ENCODE assay signal across 18 cellular contexts in genomic region chr18:43486462-43486861, GRCh38.
DNase-seq lines count a peak whose midpoint lies in the region; ATAC-seq and TF ChIP-seq lines count a peak whose summit lies in the region.
"Had no signal": no experiment of that assay in that cellular context is flagged by ENCODE, and none has a peak within 500 bp of the region (broad histone marks: within the 10 kb centered on the region; RNA-seq: fewer than 3 reads in every experiment).

No MANE protein-coding gene starts in this region.

- H3K27me3 Mint-ChIP-seq in endothelial cell (ENCODE audit: unreplicated experiment) = peaks cover 2% of the 10 kb centered on the region

- no peak overlapping the region for H3K4me3 Mint-ChIP-seq in endothelial cell (ENCODE audit: unreplicated experiment)
- H3K4me3 Mint-ChIP-seq: activated T-helper 1 cell treated with anti-CD3 and anti-CD28 coated beads, Interleukin-12 subunit alpha, Interleukin-12 subunit beta, Interleukin-2, Interleukin-4 antibody, amounts not matched to agents 30 ng/mL and 10 ng/mL and 1 ng/mL, durations not matched to agents 14 hours and 24 hours and 36 hours; CD8-positive, alpha-beta T cell; H9 had no signal

- H3K36me3 Mint-ChIP-seq in endothelial cell (ENCODE audit: low read depth, unreplicated experiment) = peaks cover 8% of the 10 kb centered on the region
- H3K36me3 Mint-ChIP-seq: CD8-positive, alpha-beta T cell had no signal

- H3K27ac Mint-ChIP-seq in endothelial cell (ENCODE audit: unreplicated experiment) = no peak overlapping the region
- H3K27ac Mint-ChIP-seq: activated T-helper 1 cell treated with anti-CD3 and anti-CD28 coated beads, Interleukin-12 subunit alpha, Interleukin-12 subunit beta, Interleukin-2, Interleukin-4 antibody, amounts not matched to agents 30 ng/mL and 10 ng/mL and 1 ng/mL, durations not matched to agents 14 hours and 24 hours and 36 hours; CD8-positive, alpha-beta T cell; H9 had no signal

- no peaks in the 10 kb centered on the region for H3K4me1 ChIP-seq in GM23248 (ENCODE audit: insufficient read depth)
- H3K4me1 ChIP-seq: colonic mucosa had no signal

- no peaks in the 10 kb centered on the region for H3K79me2 ChIP-seq in GM23248 (ENCODE audit: insufficient read depth)

- H2AFZ ChIP-seq in GM23248 = no peak overlapping the region

- no peak overlapping the region for H3K4me3 ChIP-seq in GM23248
- H3K4me3 ChIP-seq: colonic mucosa, skin epidermis had no signal

- H4K20me1 ChIP-seq in GM23248 (ENCODE audit: insufficient read depth) = no peaks in the 10 kb centered on the region

- H3K36me3 ChIP-seq in GM23248 (ENCODE audit: low read depth) = no peaks in the 10 kb centered on the region
- H3K36me3 ChIP-seq: colonic mucosa had no signal

- H3K4me1 Mint-ChIP-seq in endothelial cell (ENCODE audit: unreplicated experiment) = no peaks in the 10 kb centered on the region
- H3K4me1 Mint-ChIP-seq: H9 had no signal

- no peaks in the 10 kb centered on the region for H3K27me3 ChIP-seq in GM23248 (replicated peaks; ENCODE audit: insufficient read depth)
- H3K27me3 ChIP-seq: colonic mucosa had no signal

- no peak for ATAC-seq in HG03354 (IDR thresholded peaks at IDR 0.05; ENCODE audit: poor library complexity, severe bottlenecking, unreplicated experiment)
- ATAC-seq: CD8-positive, alpha-beta T cell; esophagus mucosa had no signal

- in situ Hi-C loops in GM23248 (cut with MboI) = no loop called here

- H3K9ac ChIP-seq in GM23248 = no peak overlapping the region

- H3K9me3 Mint-ChIP-seq in endothelial cell (ENCODE audit: unreplicated experiment) = peaks cover 10% of the 10 kb centered on the region

- no peak overlapping the region for H3K4me2 ChIP-seq in GM23248 (ENCODE audit: unreplicated experiment)

- H3F3A ChIP-seq in GM23248 (ENCODE audit: insufficient read depth) = no peaks in the 10 kb centered on the region

- no peaks in the 10 kb centered on the region for H3K9me3 ChIP-seq in GM23248 (ENCODE audit: low read depth)
- H3K9me3 ChIP-seq: colonic mucosa had no signal

- no peak overlapping the region for H3K27ac ChIP-seq in GM23248
- H3K27ac ChIP-seq: colonic mucosa, HL-60, skin epidermis had no signal

- DNase-seq in NCI-H1105 treated with DMSO at 0.1 percent for 48 hours (lab: John Stamatoyannopoulos, UW) (peak; percentile 1), NCI-H1105 (lab: John Stamatoyannopoulos, UW) (no peak), GM23248 (peak; percentile 1), OCI-M1 (lab: John Stamatoyannopoulos, UW) (peak; percentile 7), iris pigment epithelial cell (ENCODE audit: low read depth) (peak; percentile 1), ureter (ENCODE audit: low spot score) (no peak), endothelial cell (ENCODE audit: low spot score) (no peak)
- DNase-seq: 8988T; activated CD4-positive, alpha-beta T cell treated with anti-CD3 and anti-CD28 coated beads for 4 hours; CD8-positive, alpha-beta T cell; colonic mucosa; H9; NCI-H226 had no signal

- TF ChIP-seq CTCF in endothelial cell (IDR thresholded peaks at IDR 0.05; ENCODE audit: unreplicated experiment) = no peak

- 61 to 62% methylated on average over 4 of the region's 4 CpGs for WGBS in GM23248 (ENCODE audit: low coverage in 1 of 2, low lambda C conversion rate in 2 of 2, missing lambda C conversion rate in 2 of 2), 2 experiments

- H3K9me2 ChIP-seq in GM23248 (ENCODE audit: insufficient read depth) = no peaks in the 10 kb centered on the region

Comparison
In these comparisons a context has a peak if more than half of its experiments do, and no peak if none do; other contexts are left out.
1. DNase-seq: peak in NCI-H1105 treated with DMSO at 0.1 percent for 48 hours (single experiment), GM23248 (single experiment), OCI-M1 (single experiment) and iris pigment epithelial cell (single experiment); none in NCI-H1105 (single experiment), ureter (single experiment) and endothelial cell (single experiment).